In the genomic region with DNA sequence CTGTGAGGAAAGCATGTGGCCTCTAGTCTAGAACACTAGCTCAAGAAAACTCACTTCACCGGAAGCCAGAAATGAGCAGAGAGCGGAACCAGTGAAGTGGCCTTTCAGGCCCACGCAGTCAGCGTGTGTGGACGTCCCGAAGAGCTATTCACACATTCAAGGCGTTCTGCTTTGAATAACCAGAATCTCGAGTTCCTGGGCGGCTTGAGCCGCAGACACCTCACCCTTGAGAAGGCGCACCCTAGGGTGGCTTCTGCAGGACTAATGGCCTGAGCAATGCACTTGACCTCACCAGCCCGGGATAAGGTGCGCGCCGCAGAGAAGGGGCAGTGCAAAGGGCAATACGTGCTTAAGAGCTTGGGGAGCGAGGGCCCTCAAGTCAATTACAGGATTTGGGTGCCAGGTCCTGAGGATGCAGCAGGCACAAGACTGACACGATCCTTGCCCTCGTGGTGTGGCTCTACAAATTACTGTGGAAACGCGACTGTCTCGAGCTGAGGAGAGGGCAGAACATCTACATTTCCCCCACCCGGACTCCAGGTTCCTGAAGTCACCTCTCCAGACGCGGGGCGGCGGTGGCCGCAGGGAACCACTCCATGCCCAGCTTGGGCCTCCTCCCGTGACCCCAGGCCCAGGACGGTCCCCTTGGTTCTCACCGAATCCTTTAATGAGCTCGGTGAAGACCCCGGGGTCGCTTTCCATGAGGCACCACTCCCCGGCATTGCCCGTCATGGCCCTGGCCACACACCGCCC, we compare ENCODE assay signal across 8 cellular contexts. TPM values are rescaled to one million over a fixed set of nuclear protein-coding genes. Genes with fewer than 3 reads are reported as not detected.
DNase-seq lines count a peak whose midpoint lies in the region; ATAC-seq and TF ChIP-seq lines count a peak whose summit lies in the region.

No MANE protein-coding gene starts in this region.

- H3K27me3 ChIP-seq in lower lobe of right lung (ENCODE audit: low read depth): no peaks in the 10 kb centered on the region

- H3K36me3 ChIP-seq in lower lobe of right lung: no peaks in the 10 kb centered on the region

- H3K9me3 ChIP-seq in lower lobe of right lung: no peaks in the 10 kb centered on the region

- peak overlapping the region; percentile 91 for H3K27ac ChIP-seq in lower lobe of right lung

- TF ChIP-seq CTCF in choroid plexus epithelial cell (conservative IDR thresholded peaks at IDR 0.05; ENCODE audit: low read depth, low read length): no peak
- TF ChIP-seq CTCF in lower lobe of right lung (IDR thresholded peaks at IDR 0.05): no peak

- intact Hi-C loops in lower lobe of right lung (cut with DNase I): no loop called here

- H3K4me1 ChIP-seq in lower lobe of right lung: peaks cover 28% of the 10 kb centered on the region

- ATAC-seq in HG02678 (IDR thresholded peaks at IDR 0.05; ENCODE audit: unreplicated experiment) (peak; percentile 43), lower lobe of right lung (peak; percentile 63 to 68)

- DNase-seq in NCI-H2029 (lab: John Stamatoyannopoulos, UW): peak; percentile 2
- DNase-seq in NCI-H2029 treated with DMSO at 0.1 percent for 48 hours (lab: John Stamatoyannopoulos, UW): no peak
- DNase-seq in NCI-H2107 (lab: John Stamatoyannopoulos, UW): peak; percentile 40
- peak; percentile 27 for DNase-seq in activated CD4-positive, CD25-positive, alpha-beta regulatory T cell treated with anti-CD3 and anti-CD28 coated beads, Interleukin-2, amount 50 U/mL, for 16 hours (ENCODE audit: low read depth, low spot score)
- peak; percentile 62 for DNase-seq in choroid plexus epithelial cell (ENCODE audit: low read depth)
- DNase-seq in lower lobe of right lung: peak; percentile 77
- DNase-seq in stimulated activated CD8-positive, alpha-beta memory T cell treated with anti-CD3 and anti-CD28 coated beads, Interleukin-15, amount 100 ng/mL, for 24 hours (ENCODE audit: low read depth): peak; percentile 23

- H3K4me3 ChIP-seq in choroid plexus epithelial cell (ENCODE audit: low read depth, low read length) (peak overlapping the region; percentile 94), lower lobe of right lung (peak overlapping the region; percentile 66)

RNA-seq across cellular contexts. Expression of a gene that starts 0.5 kb away (rescaled TPM):
- total RNA-seq in lower lobe of right lung: 26.0 TPM

RNA-seq across cellular contexts. Expression of a gene that starts 0.7 kb away (rescaled TPM):
- total RNA-seq in lower lobe of right lung: 70.7 TPM

RNA-seq across cellular contexts. Expression of a gene that starts 46.5 kb away (rescaled TPM):
- 25.2 TPM for total RNA-seq in lower lobe of right lung
